In genomic region chr19:43488179-43488578, GRCh38 we compare ENCODE assay signal across 10 cellular contexts. TPM values are rescaled to one million over a fixed set of nuclear protein-coding genes. Genes with fewer than 3 reads are reported as not detected.
"Had no signal": no experiment of that assay in that cellular context is flagged by ENCODE, and none has a peak within 500 bp of the region (broad histone marks: within the 10 kb centered on the region; RNA-seq: fewer than 3 reads in every experiment).

No MANE protein-coding gene starts in this region.

- H3K4me1 Mint-ChIP-seq: GM23338, H9 had no signal

- H3K27me3 Mint-ChIP-seq: IgD-negative memory B cell had no signal

- H3K4me3 Mint-ChIP-seq: GM23338, H9 had no signal

- H3K4me3 ChIP-seq: GM23338 had no signal

- H3K9me3 Mint-ChIP-seq: GM23338, H9, IgD-negative memory B cell had no signal

- ATAC-seq: GM23338, HepG2 had no signal

- H3K4me2 ChIP-seq: GM23338, KMS-11 had no signal

- DNase-seq: H9, HCEC 1CT had no signal

- FAIRE-seq: H1, H54, HepG2 had no signal

- H3K27ac Mint-ChIP-seq: GM23338, H9 had no signal

- H3K27ac ChIP-seq: HL-60, KMS-11 had no signal

- H3K9ac ChIP-seq: KMS-11 had no signal

RNA-seq across cellular contexts. Expression of gene LYPD3, which starts 22.8 kb away (rescaled TPM):
- total RNA-seq: HT1080 had no signal

RNA-seq across cellular contexts. Expression of gene ZNF575, which starts 44.8 kb away (rescaled TPM):
- total RNA-seq: H1, H9, HT1080 had no signal
